In genomic region chr7:28299556-28299955, GRCh38 we compare ENCODE assay signal across 22 cellular contexts.
"Had no signal": no experiment of that assay in that cellular context is flagged by ENCODE, and none has a peak within 500 bp of the region (broad histone marks: within the 10 kb centered on the region; RNA-seq: fewer than 3 reads in every experiment).

No MANE protein-coding gene starts in this region.

- H3K4me1 ChIP-seq: pancreas, prostate gland, sigmoid colon, tibial nerve had no signal

- H3K27ac ChIP-seq: lower lobe of right lung, neutrophil, pancreas, prostate gland, sigmoid colon, tibial nerve had no signal

- H3K9me3 ChIP-seq: heart left ventricle, lower lobe of right lung, mucosa of descending colon, neutrophil, pancreas, prostate gland, sigmoid colon, tibial nerve had no signal

- FAIRE-seq: pancreas had no signal

- H3K4me1 Mint-ChIP-seq: activated CD4-positive, alpha-beta memory T cell treated with anti-CD3 and anti-CD28 coated beads, Interleukin-2, amount 10 ng/mL, durations not matched to agents 7 days and 5 days; activated CD4-positive, alpha-beta T cell treated with anti-CD3 and anti-CD28 coated beads, Interleukin-2, amount 10 ng/mL, durations not matched to agents 24 days and 14 days; activated naive CD4-positive, alpha-beta T cell treated with anti-CD3 and anti-CD28 coated beads, Interleukin-2, amount 50 U/mL, for 24 hours; central memory CD8-positive, alpha-beta T cell; immature natural killer cell had no signal

- H3K36me3 Mint-ChIP-seq: activated naive CD4-positive, alpha-beta T cell treated with anti-CD3 and anti-CD28 coated beads, Interleukin-2, amount 50 U/mL, for 24 hours; immature natural killer cell had no signal

- DNase-seq: activated CD4-positive, alpha-beta memory T cell treated with anti-CD3 and anti-CD28 coated beads, Interleukin-2, amount 10 ng/mL, durations not matched to agents 7 days and 5 days; activated CD4-positive, alpha-beta T cell treated with anti-CD3 and anti-CD28 coated beads, Interleukin-2, amount 10 ng/mL, durations not matched to agents 24 days and 14 days; activated CD4-positive, CD25-positive, alpha-beta regulatory T cell treated with anti-CD3 and anti-CD28 coated beads, Interleukin-2, amount 50 U/mL, for 72 hours; activated CD8-positive, alpha-beta memory T cell treated with anti-CD3 and anti-CD28 coated beads, Interleukin-2, amount 50 U/mL, for 48 hours; activated naive CD8-positive, alpha-beta T cell treated with anti-CD3 and anti-CD28 coated beads, Interleukin-2, amount 50 U/mL, for 24 hours; activated T-cell treated with anti-CD3 and anti-CD28 coated beads, Interleukin-2, amount 50 U/mL, for 24 hours; immature natural killer cell; lower lobe of right lung; sigmoid colon; stimulated activated naive CD4-positive, alpha-beta T cell treated with Interleukin-2 at 50 U/mL for 16 hours; T-helper 2 cell had no signal

- H3K4me3 ChIP-seq: heart left ventricle, lower lobe of right lung, mucosa of descending colon, pancreas, prostate gland, sigmoid colon, tibial nerve had no signal

- ATAC-seq: activated naive CD8-positive, alpha-beta T cell treated with anti-CD3 and anti-CD28 coated beads, Interleukin-2, amount 50 U/mL, for 24 hours had no signal

- H3K4me3 Mint-ChIP-seq: activated CD4-positive, alpha-beta memory T cell treated with anti-CD3 and anti-CD28 coated beads, Interleukin-2, amount 10 ng/mL, durations not matched to agents 7 days and 5 days; activated CD4-positive, alpha-beta T cell treated with anti-CD3 and anti-CD28 coated beads, Interleukin-2, amount 10 ng/mL, durations not matched to agents 24 days and 14 days; activated naive CD4-positive, alpha-beta T cell treated with anti-CD3 and anti-CD28 coated beads, Interleukin-2, amount 50 U/mL, for 24 hours; activated naive CD8-positive, alpha-beta T cell treated with anti-CD3 and anti-CD28 coated beads, Interleukin-2, amount 50 U/mL, for 24 hours; activated T-cell treated with anti-CD3 and anti-CD28 coated beads, Interleukin-2, amount 50 U/mL, for 24 hours; central memory CD8-positive, alpha-beta T cell; dendritic cell treated with granulocyte-macrophage colony-stimulating factor and Interleukin-4, amounts not matched to agents 40 ng/mL and 50 ng/mL, for 4 days; endodermal cell; immature natural killer cell; nephron had no signal

- H3K27me3 Mint-ChIP-seq: activated naive CD4-positive, alpha-beta T cell treated with anti-CD3 and anti-CD28 coated beads, Interleukin-2, amount 50 U/mL, for 24 hours had no signal

- H3K9me3 Mint-ChIP-seq: activated CD4-positive, alpha-beta memory T cell treated with anti-CD3 and anti-CD28 coated beads, Interleukin-2, amount 10 ng/mL, durations not matched to agents 7 days and 5 days; activated CD4-positive, alpha-beta T cell treated with anti-CD3 and anti-CD28 coated beads, Interleukin-2, amount 10 ng/mL, durations not matched to agents 24 days and 14 days; activated naive CD4-positive, alpha-beta T cell treated with anti-CD3 and anti-CD28 coated beads, Interleukin-2, amount 50 U/mL, for 24 hours; activated naive CD8-positive, alpha-beta T cell treated with anti-CD3 and anti-CD28 coated beads, Interleukin-2, amount 50 U/mL, for 24 hours; activated T-cell treated with anti-CD3 and anti-CD28 coated beads, Interleukin-2, amount 50 U/mL, for 24 hours; central memory CD8-positive, alpha-beta T cell; dendritic cell treated with granulocyte-macrophage colony-stimulating factor and Interleukin-4, amounts not matched to agents 40 ng/mL and 50 ng/mL, for 4 days; endodermal cell; immature natural killer cell; nephron had no signal

- H3K27me3 ChIP-seq: heart left ventricle, sigmoid colon, tibial nerve had no signal

- H3K36me3 ChIP-seq: heart left ventricle, lower lobe of right lung, neutrophil, pancreas, prostate gland, sigmoid colon, tibial nerve had no signal

- H3K27ac Mint-ChIP-seq: activated CD4-positive, alpha-beta memory T cell treated with anti-CD3 and anti-CD28 coated beads, Interleukin-2, amount 10 ng/mL, durations not matched to agents 7 days and 5 days; activated CD4-positive, alpha-beta T cell treated with anti-CD3 and anti-CD28 coated beads, Interleukin-2, amount 10 ng/mL, durations not matched to agents 24 days and 14 days; activated naive CD4-positive, alpha-beta T cell treated with anti-CD3 and anti-CD28 coated beads, Interleukin-2, amount 50 U/mL, for 24 hours; activated naive CD8-positive, alpha-beta T cell treated with anti-CD3 and anti-CD28 coated beads, Interleukin-2, amount 50 U/mL, for 24 hours; activated T-cell treated with anti-CD3 and anti-CD28 coated beads, Interleukin-2, amount 50 U/mL, for 24 hours; dendritic cell treated with granulocyte-macrophage colony-stimulating factor and Interleukin-4, amounts not matched to agents 40 ng/mL and 50 ng/mL, for 4 days; endodermal cell; immature natural killer cell had no signal
